In genomic region chr1:112110031-112110430, GRCh38 we compare ENCODE assay signal across 18 cellular contexts.
DNase-seq lines count a peak whose midpoint lies in the region; ATAC-seq and TF ChIP-seq lines count a peak whose summit lies in the region.
"Had no signal": no experiment of that assay in that cellular context is flagged by ENCODE, and none has a peak within 500 bp of the region (broad histone marks: within the 10 kb centered on the region; RNA-seq: fewer than 3 reads in every experiment).

No MANE protein-coding gene starts in this region.

- H2AFZ ChIP-seq in mammary epithelial cell (ENCODE audit: low read depth, low read length) = no peak overlapping the region

- dilution Hi-C loops in mammary epithelial cell (cut with HindIII; ENCODE audit: low sequenced_read_pairs) = no loop called here

- DNase-seq in NCI-H1105 treated with DMSO at 0.1 percent for 48 hours (lab: John Stamatoyannopoulos, UW) (peak; percentile 65), mammary epithelial cell (peak; percentile 14), lower lobe of right lung (no peak), thyroid gland (peak; percentile 2 to 3), NCI-H2196 (lab: John Stamatoyannopoulos, UW; ENCODE audit: unreplicated experiment) (no peak)
- DNase-seq: CD8-positive, alpha-beta memory T cell; H7; MG63; NCI-H1092 treated with DMSO at 0.1 percent for 48 hours; NCI-H187; NCI-H2171; NCI-H510A treated with DMSO at 0.1 percent for 48 hours; SHP77 had no signal

- H4K20me1 ChIP-seq in mammary epithelial cell (ENCODE audit: insufficient read depth, low read length) = no peaks in the 10 kb centered on the region

- H3K27ac ChIP-seq in mammary epithelial cell (ENCODE audit: insufficient read depth, low read depth, low read length) = no peak overlapping the region
- no peak overlapping the region for H3K27ac ChIP-seq in lower lobe of right lung
- no peak overlapping the region for H3K27ac ChIP-seq in thyroid gland
- H3K27ac ChIP-seq: KMS-11 had no signal

- no TSS peak for BruUV-seq in mammary epithelial cell (replicated peaks; lab: Mats Ljungman, UMichigan)

- no peak overlapping the region for H3K9ac ChIP-seq in mammary epithelial cell (ENCODE audit: insufficient read depth, low read length)
- H3K9ac ChIP-seq: KMS-11 had no signal

- H3K36me3 ChIP-seq in mammary epithelial cell (ENCODE audit: insufficient read depth, low read length) = no peaks in the 10 kb centered on the region
- H3K36me3 ChIP-seq in lower lobe of right lung = no peaks in the 10 kb centered on the region
- no peaks in the 10 kb centered on the region for H3K36me3 ChIP-seq in thyroid gland
- H3K36me3 ChIP-seq: MG63 had no signal

- no peaks in the 10 kb centered on the region for H3K79me2 ChIP-seq in mammary epithelial cell (ENCODE audit: insufficient read depth, low read length)

- no peak for TF ChIP-seq CTCF in mammary epithelial cell (conservative IDR thresholded peaks at IDR 0.05 in 1 of 2, IDR thresholded peaks at IDR 0.05 in 1 of 2; ENCODE audit: extremely low read depth in 1 of 2, insufficient read depth in 1 of 2, low read depth in 1 of 2, low read length in 2 of 2)
- no peak for TF ChIP-seq CTCF in lower lobe of right lung (IDR thresholded peaks at IDR 0.05)
- TF ChIP-seq CTCF in thyroid gland (IDR thresholded peaks at IDR 0.05) = no peak

- in situ Hi-C loops in mammary epithelial cell (cut with MboI; ENCODE audit: low sequenced_read_pairs in 2 of 2) = no loop called here

- 4% methylated on average over 3 of the region's 3 CpGs for WGBS in mammary epithelial cell (ENCODE audit: low coverage, missing lambda C conversion rate)
- 46 to 61% methylated on average over 3 of the region's 3 CpGs for WGBS in thyroid gland, 2 donors

- ATAC-seq in lower lobe of right lung (peak; percentile 76 to 87), GM21390 (IDR thresholded peaks at IDR 0.05; ENCODE audit: unreplicated experiment) (no peak), HG03159 (IDR thresholded peaks at IDR 0.05; ENCODE audit: unreplicated experiment) (no peak)
- ATAC-seq: HepG2, Panc1 had no signal

- H3K27me3 ChIP-seq in mammary epithelial cell (ENCODE audit: insufficient read depth, low read length) (no peaks in the 10 kb centered on the region), lower lobe of right lung (ENCODE audit: low read depth) (no peaks in the 10 kb centered on the region), thyroid gland (no peaks in the 10 kb centered on the region)
- H3K27me3 ChIP-seq: MG63 had no signal

- intact Hi-C loops in mammary epithelial cell (cut with micrococcal nuclease) (no loop called here), lower lobe of right lung (cut with DNase I) (no loop called here), thyroid gland (cut with DNase I) (no loop called here)

- no peak overlapping the region for H3K4me3 ChIP-seq in mammary epithelial cell (replicated peaks in 1 of 3; ENCODE audit: insufficient read depth in 1 of 3, low read depth in 2 of 3, low read length in 3 of 3)
- H3K4me3 ChIP-seq in lower lobe of right lung = no peak overlapping the region
- no peak overlapping the region for H3K4me3 ChIP-seq in thyroid gland (replicated peaks in 1 of 3)
- H3K4me3 ChIP-seq: MG63 had no signal

- TF ChIP-seq POLR2A in thyroid gland (IDR thresholded peaks at IDR 0.05) = no peak

- H3K9me3 ChIP-seq in mammary epithelial cell (replicated peaks; ENCODE audit: insufficient read depth, low read length) = no peaks in the 10 kb centered on the region
- H3K9me3 ChIP-seq in lower lobe of right lung = no peaks in the 10 kb centered on the region
- no peaks in the 10 kb centered on the region for H3K9me3 ChIP-seq in thyroid gland
- H3K9me3 ChIP-seq: MG63 had no signal

- no peak overlapping the region for H3K4me2 ChIP-seq in mammary epithelial cell (ENCODE audit: insufficient read depth, low read depth, low read length)
- H3K4me2 ChIP-seq: KMS-11 had no signal

- CTCF ChIA-PET in mammary epithelial cell (lab: Charles Lee; ENCODE audit: low non-redundant PET) = no interaction called here

- H3K4me1 ChIP-seq in mammary epithelial cell (ENCODE audit: insufficient read depth, low read length) (no peaks in the 10 kb centered on the region), lower lobe of right lung (peaks cover 10% of the 10 kb centered on the region), thyroid gland (no peaks in the 10 kb centered on the region)

Comparison
In these comparisons a context has a peak if more than half of its experiments do, and no peak if none do; other contexts are left out.
1. DNase-seq: peak in NCI-H1105 treated with DMSO at 0.1 percent for 48 hours (single experiment), mammary epithelial cell (single experiment) and thyroid gland (2 of 2); none in lower lobe of right lung (single experiment) and NCI-H2196 (single experiment).
2. ATAC-seq: peak in lower lobe of right lung (2 of 2); none in GM21390 (single experiment) and HG03159 (single experiment).